29 cellular contexts compared by ENCODE assay signal in genomic region chr1:174198192-174198591, GRCh38.
"Had no signal": no experiment of that assay in that cellular context is flagged by ENCODE, and none has a peak within 500 bp of the region (broad histone marks: within the 10 kb centered on the region; RNA-seq: fewer than 3 reads in every experiment).

No MANE protein-coding gene starts in this region.

- H3K36me3 ChIP-seq: ascending aorta, WERI-Rb-1 had no signal

- H3K27me3 Mint-ChIP-seq: activated CD8-positive, alpha-beta T cell treated with anti-CD3 and anti-CD28 coated beads for 36 hours; activated naive CD8-positive, alpha-beta T cell treated with anti-CD3 and anti-CD28 coated beads, Interleukin-2, amount 50 U/mL, for 24 hours had no signal

- H3K27ac Mint-ChIP-seq: activated CD8-positive, alpha-beta T cell treated with anti-CD3 and anti-CD28 coated beads for 36 hours; activated naive CD4-positive, alpha-beta T cell treated with anti-CD3 and anti-CD28 coated beads, Interleukin-2, amount 50 U/mL, for 72 hours; activated naive CD8-positive, alpha-beta T cell treated with anti-CD3 and anti-CD28 coated beads, Interleukin-2, amount 50 U/mL, for 24 hours had no signal

- H3K4me3 ChIP-seq: ascending aorta, body of pancreas, PC-9 had no signal

- DNase-seq: activated CD4-positive, alpha-beta T cell treated with anti-CD3 and anti-CD28 coated beads for 4 hours; activated CD8-positive, alpha-beta memory T cell treated with anti-CD3 and anti-CD28 coated beads, Interleukin-2, amount 50 U/mL, for 48 hours; activated CD8-positive, alpha-beta T cell treated with anti-CD3 and anti-CD28 coated beads for 36 hours; activated effector memory CD4-positive, alpha-beta T cell treated with anti-CD3 and anti-CD28 coated beads, Interleukin-2, amount 50 U/mL, for 16 hours; activated naive CD4-positive, alpha-beta T cell treated with Interleukin-2 at 50 U/mL for 16 hours; activated naive CD8-positive, alpha-beta T cell treated with anti-CD3 and anti-CD28 coated beads, Interleukin-2, amount 50 U/mL, for 24 hours; activated T-cell treated with anti-CD3 and anti-CD28 coated beads, Interleukin-2, amount 50 U/mL, for 1 hour; amniotic stem cell; body of pancreas; central memory CD4-positive, alpha-beta T cell; Kasumi-1; MV-4-11; NCI-H1092 treated with DMSO at 0.1 percent for 48 hours; NCI-H1417 treated with DMSO at 0.1 percent for 48 hours; NCI-H1694; NCI-H2029; NCI-H2107; NCI-H2171 treated with DMSO at 0.1 percent for 48 hours; NCI-H345; NCI-H510A treated with DMSO at 0.1 percent for 48 hours; PC-9; SHP77 treated with DMSO at 0.1 percent for 48 hours; T-helper 2 cell; T1000; WERI-Rb-1 had no signal

- ATAC-seq: activated CD4-positive, CD25-positive, alpha-beta regulatory T cell treated with anti-CD3 and anti-CD28 coated beads, Interleukin-2, amount 50 U/mL, for 24 hours; activated CD8-positive, alpha-beta T cell treated with anti-CD3 and anti-CD28 coated beads for 36 hours; activated naive CD4-positive, alpha-beta T cell treated with anti-CD3 and anti-CD28 coated beads, Interleukin-2, amount 50 U/mL, for 72 hours; activated naive CD8-positive, alpha-beta T cell treated with anti-CD3 and anti-CD28 coated beads, Interleukin-2, amount 50 U/mL, for 24 hours; body of pancreas had no signal

- H3K9me3 ChIP-seq: body of pancreas had no signal

- H2AFZ ChIP-seq: PC-9 had no signal

- H3K4me2 ChIP-seq: PC-9 had no signal

- H3K4me3 Mint-ChIP-seq: activated CD8-positive, alpha-beta T cell treated with anti-CD3 and anti-CD28 coated beads for 36 hours; activated naive CD8-positive, alpha-beta T cell treated with anti-CD3 and anti-CD28 coated beads, Interleukin-2, amount 50 U/mL, for 24 hours had no signal

- H3K27me3 ChIP-seq: ascending aorta, body of pancreas had no signal

- FAIRE-seq: bronchial epithelial cell had no signal

- H3K4me1 ChIP-seq: ascending aorta, body of pancreas had no signal

- H3K27ac ChIP-seq: ascending aorta, body of pancreas, PC-9, WERI-Rb-1 had no signal
